Comparison of ENCODE assay signal across 27 cellular contexts in the genomic region with DNA sequence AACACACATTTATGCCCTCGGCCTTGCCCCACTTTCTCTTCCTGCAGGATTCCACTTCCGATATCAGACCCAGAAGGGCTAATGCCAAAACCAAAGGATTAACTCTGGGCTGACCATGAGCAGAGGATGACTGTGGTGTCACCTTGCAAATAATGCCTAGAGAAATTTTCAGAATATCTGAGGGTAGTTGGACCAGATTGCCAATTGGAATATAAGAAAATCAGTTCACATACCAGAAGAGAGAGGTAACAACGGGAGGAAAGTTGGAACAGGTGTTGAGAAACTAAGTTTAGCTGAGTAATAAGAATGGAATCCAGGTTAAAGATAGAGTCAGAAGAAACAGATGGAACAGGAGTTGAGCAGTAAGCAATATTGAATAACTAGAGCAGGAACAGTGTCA.
DNase-seq lines count a peak whose midpoint lies in the region; ATAC-seq, FAIRE-seq and TF ChIP-seq lines count a peak whose summit lies in the region.
"Had no signal": no experiment of that assay in that cellular context is flagged by ENCODE, and none has a peak within 500 bp of the region (broad histone marks: within the 10 kb centered on the region; RNA-seq: fewer than 3 reads in every experiment).

No MANE protein-coding gene starts in this region.

- H3K27me3 Mint-ChIP-seq in naive thymus-derived CD4-positive, alpha-beta T cell: peaks cover 0 to 17% (median 11%) of the 10 kb centered on the region in 5 donors

- H3K36me3 Mint-ChIP-seq in naive thymus-derived CD4-positive, alpha-beta T cell: no peaks in the 10 kb centered on the region
- H3K36me3 Mint-ChIP-seq: activated naive CD4-positive, alpha-beta T cell treated with anti-CD3 and anti-CD28 coated beads, Interleukin-2, amount 50 U/mL, for 72 hours; brain; CD4-positive, alpha-beta memory T cell; natural killer cell had no signal

- no peaks in the 10 kb centered on the region for H3K9me3 ChIP-seq in psoas muscle
- H3K9me3 ChIP-seq in naive thymus-derived CD4-positive, alpha-beta T cell (ENCODE audit: control insufficient read depth in 2 of 3, low read length in 3 of 3): no peaks in the 10 kb centered on the region
- H3K9me3 ChIP-seq in vagina: no peaks in the 10 kb centered on the region
- H3K9me3 ChIP-seq: thyroid gland had no signal

- peak overlapping the region; percentile 81 for H3K27ac ChIP-seq in psoas muscle
- no peak overlapping the region for H3K27ac ChIP-seq in naive thymus-derived CD4-positive, alpha-beta T cell (ENCODE audit: low read depth, low read length)
- no peak overlapping the region for H3K27ac ChIP-seq in vagina
- H3K27ac ChIP-seq: coronary artery, KMS-11, skin epidermis, thyroid gland had no signal

- no peak for FAIRE-seq in RCC 7860 (lab: Jason Lieb, UNC)
- FAIRE-seq: GM12892, kidney had no signal

- peak; percentile 91 to 97 (median 94) for ATAC-seq in psoas muscle
- no peak for ATAC-seq in naive thymus-derived CD4-positive, alpha-beta T cell
- no peak for ATAC-seq in activated CD4-positive, CD25-positive, alpha-beta regulatory T cell treated with anti-CD3 and anti-CD28 coated beads, Interleukin-2, amount 50 U/mL, for 24 hours
- ATAC-seq: activated naive CD4-positive, alpha-beta T cell treated with anti-CD3 and anti-CD28 coated beads, Interleukin-2, amount 50 U/mL, for 72 hours; natural killer cell; Right ventricle myocardium inferior had no signal

- TF ChIP-seq POLR2A in vagina (IDR thresholded peaks at IDR 0.05): no peak

- DNase-seq in ELR (ENCODE audit: low read depth) (peak; percentile 37), RCC 7860 (ENCODE audit: low spot score) (peak; percentile 34), epithelial cell of proximal tubule (ENCODE audit: low read depth) (peak; percentile 46), psoas muscle (no peak), vagina (ENCODE audit: extremely low spot score in 2 of 2) (no peak), RKO (ENCODE audit: low spot score) (no peak)
- no peak for DNase-seq in naive thymus-derived CD4-positive, alpha-beta T cell
- DNase-seq: activated T-cell treated with anti-CD3 and anti-CD28 coated beads, Interleukin-2, amount 50 U/mL, for 48 hours; CD4-positive, alpha-beta memory T cell; DMS79 treated with DMSO at 0.1 percent for 48 hours; GOT3; hypothalamus; kidney; natural killer cell; NCI-H1092 treated with DMSO at 0.1 percent for 48 hours; NCI-H2081; NCI-H510A treated with DMSO at 0.1 percent for 48 hours; stimulated activated naive CD4-positive, alpha-beta T cell treated with Interleukin-2 at 50 U/mL for 16 hours; thyroid gland had no signal

- no peak overlapping the region for H3K27ac Mint-ChIP-seq in naive thymus-derived CD4-positive, alpha-beta T cell
- H3K27ac Mint-ChIP-seq: activated naive CD4-positive, alpha-beta T cell treated with anti-CD3 and anti-CD28 coated beads, Interleukin-2, amount 50 U/mL, for 72 hours; CD4-positive, alpha-beta memory T cell; natural killer cell had no signal

- peaks cover 12% of the 10 kb centered on the region for H3K4me1 ChIP-seq in psoas muscle
- no peaks in the 10 kb centered on the region for H3K4me1 ChIP-seq in naive thymus-derived CD4-positive, alpha-beta T cell (ENCODE audit: control insufficient read depth in 2 of 2, insufficient read depth in 2 of 2, low read length in 2 of 2)
- H3K4me1 ChIP-seq in vagina: no peaks in the 10 kb centered on the region
- H3K4me1 ChIP-seq: thyroid gland had no signal

- TF ChIP-seq CTCF in epithelial cell of proximal tubule (conservative IDR thresholded peaks at IDR 0.05; ENCODE audit: low read depth, low read length) (no peak), psoas muscle (IDR thresholded peaks at IDR 0.05) (no peak), vagina (IDR thresholded peaks at IDR 0.05) (no peak)

- POLR2A ChIA-PET in naive thymus-derived CD4-positive, alpha-beta T cell (lab: Charles Lee): no interaction called here

- 24 to 32% (median 25%) methylated on average over 3 of the region's 3 CpGs for WGBS in psoas muscle, 3 donors

- H3K4me3 ChIP-seq in epithelial cell of proximal tubule (ENCODE audit: low read depth, low read length) (no peak overlapping the region), psoas muscle (peak overlapping the region; percentile 32), vagina (no peak overlapping the region)
- H3K4me3 ChIP-seq in naive thymus-derived CD4-positive, alpha-beta T cell (ENCODE audit: low read length): no peak overlapping the region
- H3K4me3 ChIP-seq: coronary artery, skin epidermis, thyroid gland had no signal

- no peak overlapping the region for H3K4me3 Mint-ChIP-seq in naive thymus-derived CD4-positive, alpha-beta T cell
- H3K4me3 Mint-ChIP-seq: brain; CD4-positive, alpha-beta memory T cell; natural killer cell had no signal

- CTCF ChIA-PET in naive thymus-derived CD4-positive, alpha-beta T cell (lab: Charles Lee): no interaction called here

- no peaks in the 10 kb centered on the region for H3K27me3 ChIP-seq in psoas muscle (ENCODE audit: insufficient read depth in 3 of 3, low read length in 2 of 3)
- no peaks in the 10 kb centered on the region for H3K27me3 ChIP-seq in naive thymus-derived CD4-positive, alpha-beta T cell (ENCODE audit: control insufficient read depth in 2 of 2, insufficient read depth in 2 of 2, low read length in 2 of 2)
- no peaks in the 10 kb centered on the region for H3K27me3 ChIP-seq in vagina
- H3K27me3 ChIP-seq: thyroid gland had no signal

- H3K4me1 Mint-ChIP-seq in naive thymus-derived CD4-positive, alpha-beta T cell: no peaks in the 10 kb centered on the region
- H3K4me1 Mint-ChIP-seq: brain; CD4-positive, alpha-beta memory T cell; natural killer cell had no signal

- peaks cover 0 to 1% (median 0%) of the 10 kb centered on the region in 11 donors for H3K9me3 Mint-ChIP-seq in naive thymus-derived CD4-positive, alpha-beta T cell
- H3K9me3 Mint-ChIP-seq: activated naive CD4-positive, alpha-beta T cell treated with anti-CD3 and anti-CD28 coated beads, Interleukin-2, amount 50 U/mL, for 72 hours; natural killer cell had no signal

- intact Hi-C loops in psoas muscle (cut with DNase I): no loop called here
- intact Hi-C loops in naive thymus-derived CD4-positive, alpha-beta T cell (cut with micrococcal nuclease): no loop called here
- intact Hi-C loops in vagina (cut with DNase I): no loop called here

- H3K36me3 ChIP-seq in psoas muscle (ENCODE audit: insufficient read depth in 1 of 2, low read depth in 1 of 2) (no peaks in the 10 kb centered on the region), vagina (no peaks in the 10 kb centered on the region)
- no peaks in the 10 kb centered on the region for H3K36me3 ChIP-seq in naive thymus-derived CD4-positive, alpha-beta T cell (ENCODE audit: control insufficient read depth in 2 of 3, insufficient read depth in 3 of 3, low read length in 3 of 3)
- H3K36me3 ChIP-seq: thyroid gland had no signal

Comparison
In these comparisons a context has a peak if more than half of its experiments do, and no peak if none do; other contexts are left out.
1. DNase-seq: peak in ELR (single experiment), RCC 7860 (single experiment) and epithelial cell of proximal tubule (single experiment); none in psoas muscle (0 of 2), naive thymus-derived CD4-positive, alpha-beta T cell (0 of 9), vagina (0 of 2) and RKO (single experiment).
2. ATAC-seq: peak in psoas muscle (4 of 4); none in naive thymus-derived CD4-positive, alpha-beta T cell (single experiment) and activated CD4-positive, CD25-positive, alpha-beta regulatory T cell treated with anti-CD3 and anti-CD28 coated beads, Interleukin-2, amount 50 U/mL, for 24 hours (0 of 2).